Comparison of ENCODE assay signal across 21 cellular contexts in genomic region chr18:6366776-6367175, GRCh38. TPM values are rescaled to one million over a fixed set of nuclear protein-coding genes. Genes with fewer than 3 reads are reported as not detected.
"Had no signal": no experiment of that assay in that cellular context is flagged by ENCODE, and none has a peak within 500 bp of the region (broad histone marks: within the 10 kb centered on the region; RNA-seq: fewer than 3 reads in every experiment).

No MANE protein-coding gene starts in this region.

- H3K9me3 Mint-ChIP-seq: activated CD4-positive, alpha-beta T cell treated with anti-CD3 and anti-CD28 coated beads, Interleukin-2, amount 10 ng/mL, durations not matched to agents 24 days and 14 days; activated CD8-positive, alpha-beta T cell treated with anti-CD3 and anti-CD28 coated beads for 36 hours; memory B cell; natural killer cell treated with Interleukin-12 subunit alpha and Interleukin-12 subunit beta and Interleukin-15 and Interleukin-18, amount 100 ng/mL, for 72 hours; type B pancreatic cell had no signal

- H3K27ac ChIP-seq: coronary artery, heart left ventricle, sigmoid colon, spleen, thoracic aorta had no signal

- DNase-seq: activated CD4-positive, alpha-beta T cell treated with anti-CD3 and anti-CD28 coated beads, Interleukin-2, amount 10 ng/mL, durations not matched to agents 24 days and 14 days; activated CD8-positive, alpha-beta memory T cell treated with anti-CD3 and anti-CD28 coated beads, Interleukin-2, amount 10 ng/mL, durations not matched to agents 7 days and 5 days; activated CD8-positive, alpha-beta T cell treated with anti-CD3 and anti-CD28 coated beads for 36 hours; activated effector memory CD4-positive, alpha-beta T cell treated with anti-CD3 and anti-CD28 coated beads, Interleukin-2, amount 50 U/mL, for 16 hours; activated naive CD4-positive, alpha-beta T cell treated with anti-CD3 and anti-CD28 coated beads, Interleukin-2, amount 10 ng/mL, durations not matched to agents 7 days and 5 days; activated T-cell treated with anti-CD3 and anti-CD28 coated beads for 4 hours; amygdala; cerebellar nuclear complex; heart left ventricle; retina; sigmoid colon; spleen; stimulated activated CD4-positive, alpha-beta T cell treated with anti-CD3 and anti-CD28 coated beads, Interleukin-4, amount 100 ng/mL, for 1 hour; stimulated activated naive CD4-positive, alpha-beta T cell had no signal

- H3K27ac Mint-ChIP-seq: activated CD4-positive, alpha-beta T cell treated with anti-CD3 and anti-CD28 coated beads, Interleukin-2, amount 10 ng/mL, durations not matched to agents 24 days and 14 days; activated CD8-positive, alpha-beta memory T cell treated with anti-CD3 and anti-CD28 coated beads, Interleukin-2, amount 10 ng/mL, durations not matched to agents 7 days and 5 days; activated CD8-positive, alpha-beta T cell treated with anti-CD3 and anti-CD28 coated beads for 36 hours; activated naive CD4-positive, alpha-beta T cell treated with anti-CD3 and anti-CD28 coated beads, Interleukin-2, amount 10 ng/mL, durations not matched to agents 7 days and 5 days; memory B cell; progenitor cell of endocrine pancreas; type B pancreatic cell had no signal

- H3K36me3 ChIP-seq: heart left ventricle, sigmoid colon, spleen, thoracic aorta had no signal

- H3K4me1 Mint-ChIP-seq: activated CD4-positive, alpha-beta T cell treated with anti-CD3 and anti-CD28 coated beads, Interleukin-2, amount 10 ng/mL, durations not matched to agents 24 days and 14 days; activated CD8-positive, alpha-beta memory T cell treated with anti-CD3 and anti-CD28 coated beads, Interleukin-2, amount 10 ng/mL, durations not matched to agents 7 days and 5 days; activated naive CD4-positive, alpha-beta T cell treated with anti-CD3 and anti-CD28 coated beads, Interleukin-2, amount 10 ng/mL, durations not matched to agents 7 days and 5 days had no signal

- H3K36me3 Mint-ChIP-seq: activated CD8-positive, alpha-beta memory T cell treated with anti-CD3 and anti-CD28 coated beads, Interleukin-2, amount 10 ng/mL, durations not matched to agents 7 days and 5 days; activated naive CD4-positive, alpha-beta T cell treated with anti-CD3 and anti-CD28 coated beads, Interleukin-2, amount 10 ng/mL, durations not matched to agents 7 days and 5 days; memory B cell; natural killer cell treated with Interleukin-12 subunit alpha and Interleukin-12 subunit beta and Interleukin-15 and Interleukin-18, amount 100 ng/mL, for 72 hours; type B pancreatic cell had no signal

- ATAC-seq: activated CD4-positive, CD25-positive, alpha-beta regulatory T cell treated with anti-CD3 and anti-CD28 coated beads, Interleukin-2, amount 50 U/mL, for 24 hours; activated CD8-positive, alpha-beta memory T cell treated with anti-CD3 and anti-CD28 coated beads, Interleukin-2, amount 10 ng/mL, durations not matched to agents 7 days and 5 days; activated CD8-positive, alpha-beta T cell treated with anti-CD3 and anti-CD28 coated beads for 36 hours; heart left ventricle; natural killer cell treated with Interleukin-12 subunit alpha and Interleukin-12 subunit beta and Interleukin-15 and Interleukin-18, amount 100 ng/mL, for 72 hours had no signal

- H3K27me3 ChIP-seq: heart left ventricle, sigmoid colon, spleen had no signal

- H3K9me3 ChIP-seq: sigmoid colon, thoracic aorta had no signal

- H3K4me3 Mint-ChIP-seq: activated CD4-positive, alpha-beta T cell treated with anti-CD3 and anti-CD28 coated beads, Interleukin-2, amount 10 ng/mL, durations not matched to agents 24 days and 14 days; activated CD8-positive, alpha-beta memory T cell treated with anti-CD3 and anti-CD28 coated beads, Interleukin-2, amount 10 ng/mL, durations not matched to agents 7 days and 5 days; activated CD8-positive, alpha-beta T cell treated with anti-CD3 and anti-CD28 coated beads for 36 hours; activated naive CD4-positive, alpha-beta T cell treated with anti-CD3 and anti-CD28 coated beads, Interleukin-2, amount 10 ng/mL, durations not matched to agents 7 days and 5 days; memory B cell; natural killer cell treated with Interleukin-12 subunit alpha and Interleukin-12 subunit beta and Interleukin-15 and Interleukin-18, amount 100 ng/mL, for 72 hours; type B pancreatic cell had no signal

- H3K4me3 ChIP-seq: coronary artery, heart left ventricle, sigmoid colon, spleen, thoracic aorta had no signal

- H3K4me1 ChIP-seq: spleen had no signal

- H3K27me3 Mint-ChIP-seq: activated CD4-positive, alpha-beta T cell treated with anti-CD3 and anti-CD28 coated beads, Interleukin-2, amount 10 ng/mL, durations not matched to agents 24 days and 14 days; activated CD8-positive, alpha-beta memory T cell treated with anti-CD3 and anti-CD28 coated beads, Interleukin-2, amount 10 ng/mL, durations not matched to agents 7 days and 5 days; activated CD8-positive, alpha-beta T cell treated with anti-CD3 and anti-CD28 coated beads for 36 hours; memory B cell; natural killer cell treated with Interleukin-12 subunit alpha and Interleukin-12 subunit beta and Interleukin-15 and Interleukin-18, amount 100 ng/mL, for 72 hours; progenitor cell of endocrine pancreas had no signal

RNA-seq across cellular contexts. Expression of gene L3MBTL4, which starts 47.9 kb away (rescaled TPM):
- total RNA-seq: activated CD8-positive, alpha-beta T cell treated with anti-CD3 and anti-CD28 coated beads for 36 hours had no signal
